In the genomic region with DNA sequence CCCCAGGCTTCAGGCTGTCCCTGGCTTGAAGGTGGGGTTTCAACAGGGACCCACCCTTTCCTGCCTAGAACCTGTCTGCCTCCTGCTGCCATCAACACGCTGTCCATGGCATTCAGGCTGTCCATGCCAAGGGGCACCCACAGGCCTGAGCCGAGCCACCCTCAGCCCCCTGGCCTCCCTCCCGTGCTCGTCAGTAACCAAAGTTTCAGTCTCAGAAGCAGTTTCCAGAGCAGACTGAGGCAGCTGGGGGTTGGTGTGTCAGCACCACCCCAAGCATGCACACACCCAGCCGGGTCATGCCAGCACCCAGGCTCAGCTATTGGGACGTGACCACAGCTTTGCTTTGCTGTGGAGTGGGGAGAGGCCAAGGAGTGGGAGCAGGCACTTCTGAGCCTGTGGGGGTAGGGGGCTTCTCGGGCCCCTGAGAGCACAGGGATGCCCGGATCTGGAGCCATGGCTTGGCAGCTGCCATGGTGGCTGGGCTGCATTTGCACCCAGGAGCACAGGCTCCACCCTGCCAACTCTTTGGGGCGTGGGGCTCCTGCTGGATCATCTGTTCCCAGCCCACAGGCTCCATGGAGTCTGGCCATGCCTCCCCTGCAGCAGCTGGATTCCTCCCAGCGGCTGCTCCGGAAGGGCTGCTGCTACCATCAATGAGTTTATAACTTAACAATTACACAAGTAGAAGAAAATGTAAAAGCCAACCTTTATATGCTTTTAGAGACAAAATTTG, we compare ENCODE assay signal across 1 cellular context.
TF ChIP-seq lines count a peak whose summit lies in the region.

No MANE protein-coding gene starts in this region.

TF ChIP-seq in SK-N-SH, 30 proteins besides CTCF, POLR2A, EP300 and RAD21 (continued from another document):
- TF ChIP-seq, protein P1, sequence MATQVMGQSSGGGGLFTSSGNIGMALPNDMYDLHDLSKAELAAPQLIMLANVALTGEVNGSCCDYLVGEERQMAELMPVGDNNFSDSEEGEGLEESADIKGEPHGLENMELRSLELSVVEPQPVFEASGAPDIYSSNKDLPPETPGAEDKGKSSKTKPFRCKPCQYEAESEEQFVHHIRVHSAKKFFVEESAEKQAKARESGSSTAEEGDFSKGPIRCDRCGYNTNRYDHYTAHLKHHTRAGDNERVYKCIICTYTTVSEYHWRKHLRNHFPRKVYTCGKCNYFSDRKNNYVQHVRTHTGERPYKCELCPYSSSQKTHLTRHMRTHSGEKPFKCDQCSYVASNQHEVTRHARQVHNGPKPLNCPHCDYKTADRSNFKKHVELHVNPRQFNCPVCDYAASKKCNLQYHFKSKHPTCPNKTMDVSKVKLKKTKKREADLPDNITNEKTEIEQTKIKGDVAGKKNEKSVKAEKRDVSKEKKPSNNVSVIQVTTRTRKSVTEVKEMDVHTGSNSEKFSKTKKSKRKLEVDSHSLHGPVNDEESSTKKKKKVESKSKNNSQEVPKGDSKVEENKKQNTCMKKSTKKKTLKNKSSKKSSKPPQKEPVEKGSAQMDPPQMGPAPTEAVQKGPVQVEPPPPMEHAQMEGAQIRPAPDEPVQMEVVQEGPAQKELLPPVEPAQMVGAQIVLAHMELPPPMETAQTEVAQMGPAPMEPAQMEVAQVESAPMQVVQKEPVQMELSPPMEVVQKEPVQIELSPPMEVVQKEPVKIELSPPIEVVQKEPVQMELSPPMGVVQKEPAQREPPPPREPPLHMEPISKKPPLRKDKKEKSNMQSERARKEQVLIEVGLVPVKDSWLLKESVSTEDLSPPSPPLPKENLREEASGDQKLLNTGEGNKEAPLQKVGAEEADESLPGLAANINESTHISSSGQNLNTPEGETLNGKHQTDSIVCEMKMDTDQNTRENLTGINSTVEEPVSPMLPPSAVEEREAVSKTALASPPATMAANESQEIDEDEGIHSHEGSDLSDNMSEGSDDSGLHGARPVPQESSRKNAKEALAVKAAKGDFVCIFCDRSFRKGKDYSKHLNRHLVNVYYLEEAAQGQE (IDR thresholded peaks at IDR 0.05; ENCODE audit: low read depth, low read length) = no peak
- TF ChIP-seq NFIC (IDR thresholded peaks at IDR 0.05; ENCODE audit: borderline replicate concordance) = no peak
